32 cellular contexts compared by ENCODE assay signal in genomic region chr11:94212898-94213297, GRCh38.
"Had no signal": no experiment of that assay in that cellular context is flagged by ENCODE, and none has a peak within 500 bp of the region (broad histone marks: within the 10 kb centered on the region; RNA-seq: fewer than 3 reads in every experiment).

No MANE protein-coding gene starts in this region.

- H3K4me3 ChIP-seq: adrenal gland, ascending aorta, body of pancreas, breast epithelium, cardiac muscle cell had no signal

- H3K27ac ChIP-seq: adrenal gland, ascending aorta, body of pancreas, brain microvascular endothelial cell, breast epithelium, cardiac muscle cell had no signal

- ATAC-seq: activated naive CD4-positive, alpha-beta T cell treated with anti-CD3 and anti-CD28 coated beads, Interleukin-2, amount 50 U/mL, for 72 hours; activated naive CD8-positive, alpha-beta T cell treated with anti-CD3 and anti-CD28 coated beads, Interleukin-2, amount 50 U/mL, for 24 hours; activated T-cell treated with anti-CD3 and anti-CD28 coated beads, Interleukin-2, amount 50 U/mL, for 4 hours; activated T-cell treated with anti-CD3 and anti-CD28 coated beads, Interleukin-2, amount 50 U/mL, for 72 hours; activated T-helper 17 cell treated with anti-CD3 and anti-CD28 coated beads, Interleukin-2, amount 50 U/mL, for 72 hours; body of pancreas had no signal

- DNase-seq: activated effector memory CD4-positive, alpha-beta T cell treated with anti-CD3 and anti-CD28 coated beads, Interleukin-2, amount 50 U/mL, for 16 hours; activated effector memory CD4-positive, alpha-beta T cell treated with Interleukin-2 at 50 U/mL for 16 hours; activated gamma-delta T cell; activated gamma-delta T cell treated with Interleukin-2 at 50 U/mL for 16 hours; activated naive CD4-positive, alpha-beta T cell; activated naive CD4-positive, alpha-beta T cell treated with anti-CD3 and anti-CD28 coated beads for 36 hours; activated naive CD4-positive, alpha-beta T cell treated with anti-CD3 and anti-CD28 coated beads, Interleukin-2, amount 10 ng/mL, durations not matched to agents 7 days and 5 days; activated naive CD4-positive, alpha-beta T cell treated with anti-CD3 and anti-CD28 coated beads, Interleukin-2, amount 50 U/mL, for 16 hours; activated naive CD4-positive, alpha-beta T cell treated with Interleukin-2 at 50 U/mL for 16 hours; activated naive CD8-positive, alpha-beta T cell treated with anti-CD3 and anti-CD28 coated beads for 36 hours; activated naive CD8-positive, alpha-beta T cell treated with anti-CD3 and anti-CD28 coated beads, Interleukin-2, amount 10 ng/mL, durations not matched to agents 7 days and 5 days; activated naive CD8-positive, alpha-beta T cell treated with anti-CD3 and anti-CD28 coated beads, Interleukin-2, amount 50 U/mL, for 24 hours; activated T-cell treated with anti-CD3 and anti-CD28 coated beads, Interleukin-2, amount 50 U/mL, for 1 hour; activated T-cell treated with anti-CD3 and anti-CD28 coated beads, Interleukin-2, amount 50 U/mL, for 24 hours; activated T-cell treated with anti-CD3 and anti-CD28 coated beads, Interleukin-2, amount 50 U/mL, for 4 hours; activated T-cell treated with anti-CD3 and anti-CD28 coated beads, Interleukin-2, amount 50 U/mL, for 48 hours; activated T-cell treated with anti-CD3 and anti-CD28 coated beads, Interleukin-2, amount 50 U/mL, for 72 hours; adrenal gland; amniotic stem cell; amygdala; anterior cingulate cortex; aorta; body of pancreas; brain microvascular endothelial cell; caudate nucleus; central memory CD4-positive, alpha-beta T cell; cerebellar nuclear complex had no signal

- H3K9me3 ChIP-seq: adrenal gland, ascending aorta, body of pancreas, breast epithelium had no signal

- H3K4me1 ChIP-seq: adrenal gland, ascending aorta, body of pancreas, breast epithelium had no signal

- H3K27me3 ChIP-seq: adrenal gland, ascending aorta, body of pancreas, brain microvascular endothelial cell, breast epithelium, cardiac muscle cell had no signal

- H3K36me3 ChIP-seq: adrenal gland, ascending aorta, brain microvascular endothelial cell, breast epithelium, cardiac muscle cell had no signal
